In genomic region chr7:76358053-76358477, GRCh38 we compare ENCODE assay signal across 2 cellular contexts.
A peak's percentile ranks its signal among the peaks of the same experiment; 100 is the strongest.
TF ChIP-seq lines count a peak whose summit lies in the region.

No MANE protein-coding gene starts in this region.

TF ChIP-seq in WTC11, 78 proteins besides CTCF, POLR2A, EP300 and RAD21 (continues in another document):
- TF ChIP-seq NFE2L1 (CRISPR knock-in tag; IDR thresholded peaks at IDR 0.05) (no peak), ATF3 (CRISPR knock-in tag; conservative IDR thresholded peaks at IDR 0.05) (no peak), RELA (CRISPR knock-in tag; IDR thresholded peaks at IDR 0.05; ENCODE audit: borderline replicate concordance) (no peak), USF2 (CRISPR knock-in tag; IDR thresholded peaks at IDR 0.05) (no peak), JUN (CRISPR knock-in tag; IDR thresholded peaks at IDR 0.05) (no peak), ZNF263 (CRISPR knock-in tag; IDR thresholded peaks at IDR 0.05; ENCODE audit: low read depth) (no peak), SMAD4 (CRISPR knock-in tag; IDR thresholded peaks at IDR 0.05) (no peak), PRDM15 (CRISPR knock-in tag; IDR thresholded peaks at IDR 0.05) (peak; percentile 49; the same call in 1 of the 2 replicates), ZNF423 (CRISPR knock-in tag; IDR thresholded peaks at IDR 0.05) (no peak), MXD4 (CRISPR knock-in tag; IDR thresholded peaks at IDR 0.05; ENCODE audit: borderline replicate concordance) (no peak), EMX1 (CRISPR knock-in tag; IDR thresholded peaks at IDR 0.05) (no peak), FOXP1 (CRISPR knock-in tag; IDR thresholded peaks at IDR 0.05; ENCODE audit: borderline replicate concordance) (no peak), NFYB (CRISPR knock-in tag; conservative IDR thresholded peaks at IDR 0.05; ENCODE audit: low read depth) (no peak), PREB (CRISPR knock-in tag; IDR thresholded peaks at IDR 0.05; ENCODE audit: borderline replicate concordance) (no peak), ZNF281 (CRISPR knock-in tag; IDR thresholded peaks at IDR 0.05) (0 out of 2 replicates have a peak, but pooled peaks have one; percentile 20), ZNF121 (CRISPR knock-in tag; IDR thresholded peaks at IDR 0.05) (no peak), ZNF416 (CRISPR knock-in tag; IDR thresholded peaks at IDR 0.05) (no peak), CDX4 (CRISPR knock-in tag; IDR thresholded peaks at IDR 0.05; ENCODE audit: borderline replicate concordance) (no peak), ETV6 (CRISPR knock-in tag; IDR thresholded peaks at IDR 0.05) (peak; percentile 69; the same call in 1 of the 2 replicates)

TF ChIP-seq in HepG2, 621 proteins besides CTCF, POLR2A, EP300 and RAD21:
- 0 out of 2 replicates have a peak, but pooled peaks have one; percentile 25 for TF ChIP-seq SMYD3 (CRISPR knock-in tag; IDR thresholded peaks at IDR 0.05)
- TF ChIP-seq MAZ (IDR thresholded peaks at IDR 0.05; ENCODE audit: borderline replicate concordance, low read depth, low read length), result 0 out of 2 replicates have a peak, but pooled peaks have one; percentile 43
- TF ChIP-seq MAZ (CRISPR knock-in tag; IDR thresholded peaks at IDR 0.05; ENCODE audit: low read depth), result no peak
- TF ChIP-seq ZFP1 (CRISPR knock-in tag; IDR thresholded peaks at IDR 0.05), result 0 out of 2 replicates have a peak, but pooled peaks have one; percentile 4
- TF ChIP-seq AGO1 (IDR thresholded peaks at IDR 0.05; ENCODE audit: low read depth, low read length, poor library complexity, severe bottlenecking), result no peak
- peak; percentile 8 for TF ChIP-seq RBM39 (IDR thresholded peaks at IDR 0.05; ENCODE audit: low read depth, low read length, poor library complexity, severe bottlenecking)
- TF ChIP-seq MAX (IDR thresholded peaks at IDR 0.05), result peak; percentile 3; the same call in 1 of the 2 replicates
- TF ChIP-seq THYN1 (CRISPR knock-in tag; IDR thresholded peaks at IDR 0.05; ENCODE audit: borderline replicate concordance, low read depth), result 0 out of 2 replicates have a peak, but pooled peaks have one; percentile 29
- TF ChIP-seq ARID2 (CRISPR knock-in tag; IDR thresholded peaks at IDR 0.05; ENCODE audit: borderline replicate concordance), result peak; percentile 56; the same call in 1 of the 2 replicates
- TF ChIP-seq PATZ1 (CRISPR knock-in tag; IDR thresholded peaks at IDR 0.05), result peak; percentile 38; the same call in 1 of the 2 replicates
- TF ChIP-seq TOPORS (CRISPR knock-in tag; IDR thresholded peaks at IDR 0.05), result 0 out of 2 replicates have a peak, but pooled peaks have one; percentile 48
- TF ChIP-seq ZNF550 (CRISPR knock-in tag; IDR thresholded peaks at IDR 0.05; ENCODE audit: borderline replicate concordance), result 0 out of 2 replicates have a peak, but pooled peaks have one; percentile 2
- no peak for TF ChIP-seq MLXIP (CRISPR knock-in tag; IDR thresholded peaks at IDR 0.05; ENCODE audit: borderline replicate concordance)
- no peak for TF ChIP-seq MXI1 (IDR thresholded peaks at IDR 0.05; ENCODE audit: borderline replicate concordance, low read depth, low read length)
- no peak for TF ChIP-seq ZNF839 (CRISPR knock-in tag; IDR thresholded peaks at IDR 0.05; ENCODE audit: borderline replicate concordance)
- TF ChIP-seq NCOR1 (IDR thresholded peaks at IDR 0.05; ENCODE audit: borderline replicate concordance, low read length), result 0 out of 2 replicates have a peak, but pooled peaks have one; percentile 5
- 0 out of 2 replicates have a peak, but pooled peaks have one; percentile 11 for TF ChIP-seq MYPOP (CRISPR knock-in tag; IDR thresholded peaks at IDR 0.05)
- TF ChIP-seq ZBTB10 (CRISPR knock-in tag; IDR thresholded peaks at IDR 0.05; ENCODE audit: borderline replicate concordance), result 0 out of 2 replicates have a peak, but pooled peaks have one; percentile 34
